ENCODE assay signal across 9 cellular contexts in the genomic region with DNA sequence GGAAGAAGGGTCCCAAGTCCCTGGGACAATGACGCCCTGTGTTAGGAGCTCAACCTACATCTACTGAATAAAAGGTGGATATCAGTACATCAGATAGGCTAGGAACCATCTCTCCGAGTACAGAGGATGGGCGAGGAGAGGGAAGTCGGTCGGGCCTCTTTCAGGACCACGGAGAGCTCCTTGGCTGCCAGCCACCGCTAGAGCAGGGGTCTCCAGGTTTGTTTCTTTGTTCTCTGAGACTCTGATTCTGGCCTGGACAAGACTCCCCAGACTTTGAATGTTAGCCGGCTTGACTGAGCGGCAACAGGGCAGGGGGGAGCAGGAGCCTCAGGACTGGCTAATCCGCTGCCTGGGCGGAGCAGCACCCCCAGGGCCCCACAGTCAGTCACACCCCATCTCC.
DNase-seq lines count a peak whose midpoint lies in the region; ATAC-seq and TF ChIP-seq lines count a peak whose summit lies in the region.
"Had no signal": no experiment of that assay in that cellular context is flagged by ENCODE, and none has a peak within 500 bp of the region (broad histone marks: within the 10 kb centered on the region; RNA-seq: fewer than 3 reads in every experiment).

No MANE protein-coding gene starts in this region.

- H3K36me3 ChIP-seq in iPS DF 6.9 (ENCODE audit: control insufficient read depth, insufficient read depth, low read length): no peaks in the 10 kb centered on the region
- no peaks in the 10 kb centered on the region for H3K36me3 ChIP-seq in gastrocnemius medialis

- TF ChIP-seq CTCF in gastrocnemius medialis (IDR thresholded peaks at IDR 0.05 in 4 of 5, conservative IDR thresholded peaks at IDR 0.05 in 1 of 5): no peak

- no peak for TF ChIP-seq POLR2A in gastrocnemius medialis (IDR thresholded peaks at IDR 0.05)

- in situ Hi-C loops in gastrocnemius medialis (cut with MboI; ENCODE audit: low sequenced_read_pairs in 4 of 4): loop anchor here in 3 of 4 donors (10.0 to 25.0 kb wide), 3 partner anchors 696 to 774 kb away; no protein-coding TSS in a partner anchor

- WGBS in iPS DF 6.9 (ENCODE audit: insufficient coverage, insufficient read length): no CpG with 5 or more reads among the region's 11 CpGs

- H3K4me1 ChIP-seq in iPS DF 6.9 (ENCODE audit: control insufficient read depth, insufficient read depth, low read length) (peaks cover 4% of the 10 kb centered on the region; the same call in 1 of the 2 replicates), gastrocnemius medialis (peaks cover 4 to 6% of the 10 kb centered on the region in 2 donors)

- H3K27me3 ChIP-seq in iPS DF 6.9 (ENCODE audit: control insufficient read depth, insufficient read depth, low read length) (peaks cover 13% of the 10 kb centered on the region; the same call in 1 of the 2 replicates), gastrocnemius medialis (peaks cover 32 to 42% (median 40%) of the 10 kb centered on the region in 3 donors)

- no peak overlapping the region for H3K27ac ChIP-seq in iPS DF 6.9 (ENCODE audit: low read length)
- no peak overlapping the region for H3K27ac ChIP-seq in gastrocnemius medialis

- ATAC-seq in HG03442 (IDR thresholded peaks at IDR 0.05; ENCODE audit: unreplicated experiment): no peak
- ATAC-seq in gastrocnemius medialis: no peak
- ATAC-seq in GM21515 (IDR thresholded peaks at IDR 0.05; ENCODE audit: unreplicated experiment): no peak

- intact Hi-C loops in gastrocnemius medialis (cut with DNase I; ENCODE audit: low total_unique reads): loop anchor here (1.0 to 10.0 kb wide), 3 partner anchors 474 to 934 kb away; partner anchors contain the start of genes CHST13 and PLXNA1

- no peak overlapping the region for H3K4me3 ChIP-seq in iPS DF 6.9 (ENCODE audit: low read length)
- no peak overlapping the region for H3K4me3 ChIP-seq in gastrocnemius medialis

- H3K9me3 ChIP-seq in iPS DF 6.9 (ENCODE audit: control insufficient read depth, insufficient read depth, low read length) (no peaks in the 10 kb centered on the region), gastrocnemius medialis (no peaks in the 10 kb centered on the region)

- peak; percentile 19 for DNase-seq in stimulated activated CD4-positive, alpha-beta T cell treated with anti-CD3 and anti-CD28 coated beads, Interleukin-15, amount 100 ng/mL, for 24 hours
- no peak for DNase-seq in stimulated activated CD4-positive, alpha-beta T cell treated with anti-CD3 and anti-CD28 coated beads, Interleukin-1b, Interleukin-23, amount 100 ng/mL, for 48 hours
- DNase-seq in RPMI8226: peak; percentile 47
- DNase-seq in iPS DF 6.9 (ENCODE audit: low read depth, low spot score): peak; percentile 64
- no peak for DNase-seq in gastrocnemius medialis
- no peak for DNase-seq in NCI-H510A treated with DMSO at 0.1 percent for 48 hours (lab: John Stamatoyannopoulos, UW)
- DNase-seq: cortex of kidney had no signal

Comparison
In these comparisons a context has a peak if more than half of its experiments do, and no peak if none do; other contexts are left out.
1. DNase-seq: peak in stimulated activated CD4-positive, alpha-beta T cell treated with anti-CD3 and anti-CD28 coated beads, Interleukin-15, amount 100 ng/mL, for 24 hours (single experiment), RPMI8226 (single experiment) and iPS DF 6.9 (single experiment); none in stimulated activated CD4-positive, alpha-beta T cell treated with anti-CD3 and anti-CD28 coated beads, Interleukin-1b, Interleukin-23, amount 100 ng/mL, for 48 hours (single experiment), gastrocnemius medialis (0 of 2) and NCI-H510A treated with DMSO at 0.1 percent for 48 hours (single experiment).